4 cellular contexts compared by ENCODE assay signal in the genomic region with DNA sequence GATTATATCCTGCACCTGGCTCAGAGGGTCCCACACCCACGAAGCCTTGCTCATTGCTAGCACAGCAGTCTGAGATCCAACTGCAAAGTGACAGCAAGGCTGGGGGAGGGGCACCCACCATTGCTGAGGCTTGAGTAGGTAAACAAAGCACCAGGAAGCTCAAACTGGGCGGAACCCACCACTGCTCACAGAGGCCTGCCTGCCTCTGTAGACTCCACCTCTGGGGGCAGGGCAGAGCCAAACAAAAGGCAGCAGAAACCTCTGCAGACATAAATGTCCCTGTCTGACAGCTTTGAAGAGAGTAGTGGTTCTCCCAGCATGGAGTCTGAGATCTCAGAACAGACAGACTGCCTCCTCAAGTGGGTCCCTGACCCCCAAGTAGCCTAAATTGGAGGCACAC. TPM values are rescaled to one million over a fixed set of nuclear protein-coding genes. Genes with fewer than 3 reads are reported as not detected.
"Had no signal": no experiment of that assay in that cellular context is flagged by ENCODE, and none has a peak within 500 bp of the region (broad histone marks: within the 10 kb centered on the region; RNA-seq: fewer than 3 reads in every experiment).

No MANE protein-coding gene starts in this region.

RNA-seq across cellular contexts. Expression of a gene that starts 36.3 kb away (rescaled TPM):
- total RNA-seq: activated CD4-positive, alpha-beta T cell treated with anti-CD3 and anti-CD28 coated beads for 36 hours; activated CD8-positive, alpha-beta T cell treated with anti-CD3 and anti-CD28 coated beads, Interleukin-2, amount 10 ng/mL, durations not matched to agents 7 days and 5 days; activated naive CD8-positive, alpha-beta T cell treated with anti-CD3 and anti-CD28 coated beads, Interleukin-2, amount 10 ng/mL, durations not matched to agents 7 days and 5 days; activated T-helper 2 cell treated with anti-CD3 and anti-CD28 coated beads, Interferon-gamma antibody, Interleukin-2, Interleukin-4, amounts not matched to agents 10 μg/mL and 5 μg/mL and 100 μg/mL, durations not matched to agents 14 hours and 24 hours and 36 hours had no signal
